In genomic region chrX:18855919-18856644, GRCh38 we compare ENCODE assay signal across 9 cellular contexts.
DNase-seq lines count a peak whose midpoint lies in the region; ATAC-seq, FAIRE-seq and TF ChIP-seq lines count a peak whose summit lies in the region.
"Had no signal": no experiment of that assay in that cellular context is flagged by ENCODE, and none has a peak within 500 bp of the region (broad histone marks: within the 10 kb centered on the region; RNA-seq: fewer than 3 reads in every experiment).

No MANE protein-coding gene starts in this region.

- DNase-seq in COLO829 (ENCODE audit: low spot score) = peak; percentile 88
- DNase-seq in GM12878 (ENCODE audit: low read depth, low spot score) = peak; percentile 90
- no peak for DNase-seq in D721Med (ENCODE audit: insufficient read length, low spot score)
- no peak for DNase-seq in activated CD4-positive, alpha-beta memory T cell treated with anti-CD3 and anti-CD28 coated beads, Interleukin-2, amount 10 ng/mL, durations not matched to agents 7 days and 5 days
- no peak for DNase-seq in vagina (ENCODE audit: extremely low spot score in 2 of 2)
- no peak for DNase-seq in RKO (ENCODE audit: low spot score)
- DNase-seq: NCI-H1436 had no signal

- no peaks in the 10 kb centered on the region for H3K79me2 ChIP-seq in GM12878 (ENCODE audit: control insufficient read depth, insufficient read depth, low read length)

- no peak for TF ChIP-seq CTCF in GM12878 (IDR thresholded peaks at IDR 0.05 in 2 of 3, conservative IDR thresholded peaks at IDR 0.05 in 1 of 3; ENCODE audit: control insufficient read depth in 2 of 3, extremely low read depth in 1 of 3, insufficient read depth in 1 of 3, low read depth in 3 of 3, low read length in 3 of 3)
- no peak for TF ChIP-seq CTCF in D721Med (IDR thresholded peaks at IDR 0.05; ENCODE audit: insufficient read depth, missing control alignments)
- TF ChIP-seq CTCF in vagina (IDR thresholded peaks at IDR 0.05) = no peak

- TF ChIP-seq POLR2A in GM12878 (IDR thresholded peaks at IDR 0.05; ENCODE audit: low read depth, low read length) = no peak
- no peak for TF ChIP-seq POLR2A in vagina (IDR thresholded peaks at IDR 0.05)

- no peaks in the 10 kb centered on the region for H3K36me3 ChIP-seq in GM12878 (ENCODE audit: control insufficient read depth in 2 of 2, insufficient read depth in 2 of 2, low read length in 1 of 2)
- H3K36me3 ChIP-seq in vagina = no peaks in the 10 kb centered on the region

- H3K9ac ChIP-seq in GM12878 (ENCODE audit: control insufficient read depth, insufficient read depth, low read length) = peak overlapping the region; percentile 68

- H2AFZ ChIP-seq in GM12878 (ENCODE audit: control insufficient read depth, low read depth, low read length) = peak overlapping the region; percentile 37

- peaks cover 19% of the 10 kb centered on the region for H3K4me1 ChIP-seq in GM12878 (ENCODE audit: control insufficient read depth, insufficient read depth, low read length)
- no peaks in the 10 kb centered on the region for H3K4me1 ChIP-seq in vagina

- in situ Hi-C loops in GM12878 (cut with MboI) = loop anchor here (10.0 kb wide), 1 partner anchor 1009 kb away; no protein-coding TSS in a partner anchor

- no peak overlapping the region for H3K27ac Mint-ChIP-seq in activated CD4-positive, alpha-beta memory T cell treated with anti-CD3 and anti-CD28 coated beads, Interleukin-2, amount 10 ng/mL, durations not matched to agents 7 days and 5 days

- no peaks in the 10 kb centered on the region for H3K36me3 Mint-ChIP-seq in activated CD4-positive, alpha-beta memory T cell treated with anti-CD3 and anti-CD28 coated beads, Interleukin-2, amount 10 ng/mL, durations not matched to agents 7 days and 5 days (ENCODE audit: low read depth)

- no peaks in the 10 kb centered on the region for H3K27me3 ChIP-seq in GM12878 (replicated peaks in 1 of 2; ENCODE audit: control insufficient read depth in 2 of 2, insufficient read depth in 2 of 2, low read length in 1 of 2)
- H3K27me3 ChIP-seq in vagina = no peaks in the 10 kb centered on the region

- H3K27ac ChIP-seq in GM12878 (ENCODE audit: control insufficient read depth, insufficient read depth) (peak overlapping the region; percentile 96), vagina (no peak overlapping the region)

- no TSS peak for BruUV-seq in GM12878 (replicated peaks; lab: Mats Ljungman, UMichigan)

- 4% methylated on average over 1 of the region's 1 CpG for WGBS in GM12878 (ENCODE audit: insufficient coverage, insufficient replicate concordance, low lambda C conversion rate, missing lambda C conversion rate)

- H4K20me1 ChIP-seq in GM12878 (ENCODE audit: control insufficient read depth, insufficient read depth) = no peaks in the 10 kb centered on the region

- FAIRE-seq in GM12878 (lab: Jason Lieb, UNC) (peak; percentile 62), D721Med (lab: Jason Lieb, UNC) (no peak)

- ATAC-seq in GM19438 (IDR thresholded peaks at IDR 0.05; ENCODE audit: low read depth, unreplicated experiment) = peak; percentile 92
- peak; percentile 90 for ATAC-seq in HG03135 (IDR thresholded peaks at IDR 0.05; ENCODE audit: unreplicated experiment)
- peak; percentile 94 for ATAC-seq in GM12878

- intact Hi-C loops in GM12878 (cut with micrococcal nuclease; ENCODE audit: unreplicated experiment) = loop anchor here (1.0 to 2.0 kb wide), 3 partner anchors 30 to 181 kb away; no protein-coding TSS in a partner anchor
- intact Hi-C loops in vagina (cut with DNase I) = no loop called here

- H3K27me3 Mint-ChIP-seq in activated CD4-positive, alpha-beta memory T cell treated with anti-CD3 and anti-CD28 coated beads, Interleukin-2, amount 10 ng/mL, durations not matched to agents 7 days and 5 days = no peaks in the 10 kb centered on the region

- CTCF ChIA-PET in GM12878 (lab: Yijun Ruan, JAX) = interaction anchor here (1.3 to 2.6 kb wide), 3 partner anchors 17 to 38 kb away, joined by 3 to 29 read pairs (median 5); no protein-coding TSS in a partner anchor
- CTCF ChIA-PET in activated CD4-positive, alpha-beta memory T cell treated with anti-CD3 and anti-CD28 coated beads, Interleukin-2, amount 10 ng/mL, durations not matched to agents 7 days and 5 days (lab: Charles Lee) = no interaction called here

- TF ChIP-seq EP300 in GM12878 (IDR thresholded peaks at IDR 0.05; ENCODE audit: borderline replicate concordance in 1 of 2, control insufficient read depth in 1 of 2, low read depth in 2 of 2, low read length in 2 of 2) = peak; percentile 14 to 55; a peak in 1 of 4 replicates

- POLR2A ChIA-PET in GM12878 (lab: Charles Lee) = interaction anchor here (0.7 to 3.9 kb wide), 8 partner anchors 8 to 431 kb away, joined by 3 to 25 read pairs (median 4); partner anchors contain the start of gene CDKL5
- POLR2A ChIA-PET in activated CD4-positive, alpha-beta memory T cell treated with anti-CD3 and anti-CD28 coated beads, Interleukin-2, amount 10 ng/mL, durations not matched to agents 7 days and 5 days (lab: Charles Lee) = no interaction called here

- SMC1A ChIA-PET in GM12878 (lab: Charles Lee; ENCODE audit: uncharacterized antibody, unreplicated experiment) = interaction anchor here (0.6 to 3.8 kb wide), 18 partner anchors 8 to 431 kb away, joined by 3 to 52 read pairs (median 3); partner anchors contain the start of gene CDKL5

- TF ChIP-seq RAD21 in GM12878 (IDR thresholded peaks at IDR 0.05; ENCODE audit: insufficient read depth, low read depth, low read length) = peak; percentile 42; the same call in 1 of the 2 replicates

- H3K4me3 ChIP-seq in GM12878 (no peak overlapping the region), vagina (no peak overlapping the region)

- RAD21 ChIA-PET in GM12878 (lab: Charles Lee; ENCODE audit: unreplicated experiment) = interaction anchor here (0.6 to 4.1 kb wide), 11 partner anchors 26 to 446 kb away, joined by 3 to 52 read pairs (median 4); partner anchors contain the start of gene CDKL5

- peaks cover 2% of the 10 kb centered on the region for H3K4me1 Mint-ChIP-seq in activated CD4-positive, alpha-beta memory T cell treated with anti-CD3 and anti-CD28 coated beads, Interleukin-2, amount 10 ng/mL, durations not matched to agents 7 days and 5 days

- no peak overlapping the region for H3K4me3 Mint-ChIP-seq in activated CD4-positive, alpha-beta memory T cell treated with anti-CD3 and anti-CD28 coated beads, Interleukin-2, amount 10 ng/mL, durations not matched to agents 7 days and 5 days

- no peak overlapping the region for H3K4me2 ChIP-seq in GM12878 (ENCODE audit: control insufficient read depth, insufficient read depth)

- peaks cover 6% of the 10 kb centered on the region; the same call in 2 of the 3 replicates for H3K9me3 ChIP-seq in GM12878 (replicated peaks; ENCODE audit: control insufficient read depth, insufficient read depth, low read length)
- H3K9me3 ChIP-seq in vagina = no peaks in the 10 kb centered on the region

- H3K9me3 Mint-ChIP-seq in activated CD4-positive, alpha-beta memory T cell treated with anti-CD3 and anti-CD28 coated beads, Interleukin-2, amount 10 ng/mL, durations not matched to agents 7 days and 5 days = no peaks in the 10 kb centered on the region

TF ChIP-seq in GM12878, 131 proteins besides CTCF, POLR2A, EP300 and RAD21 (continues in another document):
- peak; percentile 42; the same call in 1 of the 2 replicates for TF ChIP-seq CBX5 (IDR thresholded peaks at IDR 0.05; ENCODE audit: low read depth)
- no peak for TF ChIP-seq ZBTB40 (IDR thresholded peaks at IDR 0.05; ENCODE audit: borderline replicate concordance)
- TF ChIP-seq ZSCAN29 (IDR thresholded peaks at IDR 0.05) = no peak
- TF ChIP-seq BCL3 (IDR thresholded peaks at IDR 0.05; ENCODE audit: borderline replicate concordance, insufficient read depth, low read depth, low read length, poor library complexity, severe bottlenecking) = peak; percentile 100
- no peak for TF ChIP-seq CREB1 (IDR thresholded peaks at IDR 0.05; ENCODE audit: low read depth)
- TF ChIP-seq YBX1 (IDR thresholded peaks at IDR 0.05) = peak; percentile 72; the same call in 1 of the 2 replicates
- TF ChIP-seq TCF12 (IDR thresholded peaks at IDR 0.05; ENCODE audit: low read depth, low read length) = peak; percentile 82
- TF ChIP-seq CBFB (IDR thresholded peaks at IDR 0.05; ENCODE audit: low read depth) = peak; percentile 96
- TF ChIP-seq NFIC (IDR thresholded peaks at IDR 0.05; ENCODE audit: low read depth, low read length) = peak; percentile 92

Comparison
In these comparisons a context has a peak if more than half of its experiments do, and no peak if none do; other contexts are left out.
1. DNase-seq: peak in COLO829 (single experiment) and GM12878 (single experiment); none in D721Med (single experiment), activated CD4-positive, alpha-beta memory T cell treated with anti-CD3 and anti-CD28 coated beads, Interleukin-2, amount 10 ng/mL, durations not matched to agents 7 days and 5 days (single experiment), vagina (0 of 2) and RKO (single experiment).
2. Peak in every context shown above with its lines, with median percentiles within 50 percentile points of each other: ATAC-seq.